ENCODE assay signal across 8 cellular contexts in the genomic region with DNA sequence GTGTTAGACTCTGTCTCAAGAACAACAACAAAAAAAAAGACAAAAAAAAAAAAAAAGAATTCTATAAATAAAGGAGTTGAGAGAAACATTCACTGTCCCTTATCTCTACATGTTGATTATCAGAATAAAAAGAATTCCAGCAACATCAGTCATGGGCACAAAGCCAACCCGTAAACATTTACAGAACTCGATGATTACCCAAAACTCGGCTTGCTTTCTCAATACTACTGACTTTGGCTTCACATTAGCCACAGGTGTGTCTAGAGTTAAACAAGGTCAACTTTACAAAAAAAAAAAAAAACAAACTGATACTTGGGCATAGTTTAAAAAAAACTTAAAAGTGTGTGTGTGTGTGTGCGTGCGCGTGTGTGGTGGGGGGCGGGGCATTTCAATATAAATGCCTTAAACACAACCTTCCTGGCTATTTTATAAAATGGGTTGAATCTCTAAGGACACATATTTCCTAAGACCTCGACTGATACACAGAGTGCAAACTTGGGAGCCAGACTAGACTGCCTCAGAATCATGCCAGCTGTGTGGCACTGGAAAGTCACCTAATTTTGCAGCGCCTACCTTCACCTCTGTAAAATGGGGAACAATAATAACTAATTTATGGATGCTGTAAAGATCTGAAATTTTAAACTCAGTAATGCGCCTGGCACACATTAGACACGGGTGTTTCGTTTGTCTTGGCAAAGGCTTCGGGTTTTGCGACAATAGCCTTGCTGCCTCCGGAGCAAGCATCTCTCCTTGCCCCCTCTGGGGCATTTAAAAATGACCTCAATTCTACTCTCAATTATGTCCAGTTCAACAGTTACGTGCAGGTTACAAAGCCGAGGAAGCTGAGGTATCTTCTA. TPM values are rescaled to one million over a fixed set of nuclear protein-coding genes. Genes with fewer than 3 reads are reported as not detected.
DNase-seq lines count a peak whose midpoint lies in the region; ATAC-seq and TF ChIP-seq lines count a peak whose summit lies in the region.

No MANE protein-coding gene starts in this region.

- ATAC-seq in GM18861 (IDR thresholded peaks at IDR 0.05; ENCODE audit: unreplicated experiment) = peak; percentile 21
- ATAC-seq in HG03039 (IDR thresholded peaks at IDR 0.05; ENCODE audit: unreplicated experiment) = peak; percentile 3

- peak overlapping the region; percentile 98 for H3K27ac ChIP-seq in C4-2B
- H3K27ac ChIP-seq in epithelial cell of prostate = peak overlapping the region; percentile 90
- H3K27ac ChIP-seq in neural cell (ENCODE audit: low read length) = no peak overlapping the region

- H3K9ac ChIP-seq in neural cell (ENCODE audit: low read length) = peak overlapping the region; percentile 65

- H3K36me3 ChIP-seq in neural cell (ENCODE audit: insufficient read depth, low read length) = no peaks in the 10 kb centered on the region

- no peaks in the 10 kb centered on the region for H3K9me2 ChIP-seq in neural cell (ENCODE audit: insufficient read depth, low read length)

- peak; percentile 69 for DNase-seq in RKO (ENCODE audit: low spot score)
- DNase-seq in epithelial cell of prostate (ENCODE audit: low read depth, low spot score) = no peak
- no peak for DNase-seq in HK-2 (ENCODE audit: unreplicated experiment)
- DNase-seq in NCI-H1417 treated with DMSO at 0.1 percent for 48 hours (lab: John Stamatoyannopoulos, UW) = no peak

- peaks cover 7% of the 10 kb centered on the region for H3K79me2 ChIP-seq in neural cell (replicated peaks; ENCODE audit: insufficient read depth, low read length)

- H3K9me3 ChIP-seq in neural cell (ENCODE audit: low read length) = no peaks in the 10 kb centered on the region

- H3K27me3 ChIP-seq in neural cell (ENCODE audit: insufficient read depth, low read depth, low read length) = no peaks in the 10 kb centered on the region

- peak overlapping the region; percentile 88 for H3K4me2 ChIP-seq in neural cell (ENCODE audit: low read length)

- H4K20me1 ChIP-seq in neural cell (ENCODE audit: insufficient read depth) = no peaks in the 10 kb centered on the region

- TF ChIP-seq EP300 in neural cell (conservative IDR thresholded peaks at IDR 0.05; ENCODE audit: poor library complexity, severe bottlenecking) = no peak

- no peak for TF ChIP-seq CTCF in C4-2B (conservative IDR thresholded peaks at IDR 0.05)
- no peak for TF ChIP-seq CTCF in neural cell (IDR thresholded peaks at IDR 0.05; ENCODE audit: poor library complexity, severe bottlenecking)

- TF ChIP-seq RAD21 in neural cell (conservative IDR thresholded peaks at IDR 0.05) = no peak

- peak overlapping the region; percentile 84 for H3K4me3 ChIP-seq in neural cell (ENCODE audit: low read length)

- no peaks in the 10 kb centered on the region for H3F3A ChIP-seq in neural cell (ENCODE audit: insufficient read depth, low read length, poor library complexity, severe bottlenecking)

- peak overlapping the region; percentile 38 for H2AFZ ChIP-seq in neural cell (ENCODE audit: low read depth, low read length)

TF ChIP-seq in neural cell, 6 proteins besides CTCF, POLR2A, EP300 and RAD21:
- TF ChIP-seq TAF1 (IDR thresholded peaks at IDR 0.05; ENCODE audit: low read depth) (no peak), MXI1 (conservative IDR thresholded peaks at IDR 0.05; ENCODE audit: poor library complexity, severe bottlenecking) (no peak), POLR2AphosphoS5 (IDR thresholded peaks at IDR 0.05) (no peak), EZH2 (IDR thresholded peaks at IDR 0.05; ENCODE audit: borderline replicate concordance, insufficient read depth, low read length, poor library complexity, severe bottlenecking) (no peak), SMC3 (conservative IDR thresholded peaks at IDR 0.05; ENCODE audit: poor library complexity) (no peak)
- TF ChIP-seq, protein P1, sequence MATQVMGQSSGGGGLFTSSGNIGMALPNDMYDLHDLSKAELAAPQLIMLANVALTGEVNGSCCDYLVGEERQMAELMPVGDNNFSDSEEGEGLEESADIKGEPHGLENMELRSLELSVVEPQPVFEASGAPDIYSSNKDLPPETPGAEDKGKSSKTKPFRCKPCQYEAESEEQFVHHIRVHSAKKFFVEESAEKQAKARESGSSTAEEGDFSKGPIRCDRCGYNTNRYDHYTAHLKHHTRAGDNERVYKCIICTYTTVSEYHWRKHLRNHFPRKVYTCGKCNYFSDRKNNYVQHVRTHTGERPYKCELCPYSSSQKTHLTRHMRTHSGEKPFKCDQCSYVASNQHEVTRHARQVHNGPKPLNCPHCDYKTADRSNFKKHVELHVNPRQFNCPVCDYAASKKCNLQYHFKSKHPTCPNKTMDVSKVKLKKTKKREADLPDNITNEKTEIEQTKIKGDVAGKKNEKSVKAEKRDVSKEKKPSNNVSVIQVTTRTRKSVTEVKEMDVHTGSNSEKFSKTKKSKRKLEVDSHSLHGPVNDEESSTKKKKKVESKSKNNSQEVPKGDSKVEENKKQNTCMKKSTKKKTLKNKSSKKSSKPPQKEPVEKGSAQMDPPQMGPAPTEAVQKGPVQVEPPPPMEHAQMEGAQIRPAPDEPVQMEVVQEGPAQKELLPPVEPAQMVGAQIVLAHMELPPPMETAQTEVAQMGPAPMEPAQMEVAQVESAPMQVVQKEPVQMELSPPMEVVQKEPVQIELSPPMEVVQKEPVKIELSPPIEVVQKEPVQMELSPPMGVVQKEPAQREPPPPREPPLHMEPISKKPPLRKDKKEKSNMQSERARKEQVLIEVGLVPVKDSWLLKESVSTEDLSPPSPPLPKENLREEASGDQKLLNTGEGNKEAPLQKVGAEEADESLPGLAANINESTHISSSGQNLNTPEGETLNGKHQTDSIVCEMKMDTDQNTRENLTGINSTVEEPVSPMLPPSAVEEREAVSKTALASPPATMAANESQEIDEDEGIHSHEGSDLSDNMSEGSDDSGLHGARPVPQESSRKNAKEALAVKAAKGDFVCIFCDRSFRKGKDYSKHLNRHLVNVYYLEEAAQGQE (IDR thresholded peaks at IDR 0.05; ENCODE audit: borderline replicate concordance) = no peak

RNA-seq across cellular contexts. Expression of gene EBPL, which starts 0.9 kb away (rescaled TPM):
- 38.2 and 41.2 TPM in 2 replicates for polyA plus RNA-seq in neural cell
- 12.7 and 16.2 TPM in 2 replicates for polyA minus RNA-seq in neural cell
